In the genomic region with DNA sequence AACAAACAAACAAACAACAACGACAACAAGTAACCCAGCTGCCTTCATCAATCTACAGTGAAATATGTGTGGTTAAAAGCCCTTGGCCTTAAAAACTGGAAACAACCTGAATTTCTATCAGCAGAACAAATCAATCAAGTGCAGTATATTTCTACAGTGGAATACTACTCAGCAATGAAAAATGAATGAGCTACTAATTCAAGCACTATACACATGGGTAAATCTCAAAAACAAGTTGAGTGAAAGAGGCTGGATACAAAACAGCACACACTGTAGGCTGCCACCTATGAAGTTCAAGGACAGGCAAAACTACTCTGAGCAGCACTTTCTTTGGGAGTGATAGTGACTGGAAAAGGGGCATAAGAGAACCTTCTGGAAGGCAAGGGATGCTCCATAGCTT, we compare ENCODE assay signal across 2 cellular contexts.
TF ChIP-seq lines count a peak whose summit lies in the region.

No MANE protein-coding gene starts in this region.

TF ChIP-seq in K562, 482 proteins besides CTCF, POLR2A, EP300 and RAD21 (continued from another document):
- TF ChIP-seq SP2 (IDR thresholded peaks at IDR 0.05; ENCODE audit: extremely low read depth, low read depth, low read length, poor library complexity, severe bottlenecking) (no peak), SIRT6 (IDR thresholded peaks at IDR 0.05; ENCODE audit: low read depth, low read length) (no peak), RBM25 (IDR thresholded peaks at IDR 0.05; ENCODE audit: low read depth, low read length, severe bottlenecking) (peak; percentile 52)

TF ChIP-seq in HepG2, 621 proteins besides CTCF, POLR2A, EP300 and RAD21 (continued from another document):
- TF ChIP-seq, protein P1, sequence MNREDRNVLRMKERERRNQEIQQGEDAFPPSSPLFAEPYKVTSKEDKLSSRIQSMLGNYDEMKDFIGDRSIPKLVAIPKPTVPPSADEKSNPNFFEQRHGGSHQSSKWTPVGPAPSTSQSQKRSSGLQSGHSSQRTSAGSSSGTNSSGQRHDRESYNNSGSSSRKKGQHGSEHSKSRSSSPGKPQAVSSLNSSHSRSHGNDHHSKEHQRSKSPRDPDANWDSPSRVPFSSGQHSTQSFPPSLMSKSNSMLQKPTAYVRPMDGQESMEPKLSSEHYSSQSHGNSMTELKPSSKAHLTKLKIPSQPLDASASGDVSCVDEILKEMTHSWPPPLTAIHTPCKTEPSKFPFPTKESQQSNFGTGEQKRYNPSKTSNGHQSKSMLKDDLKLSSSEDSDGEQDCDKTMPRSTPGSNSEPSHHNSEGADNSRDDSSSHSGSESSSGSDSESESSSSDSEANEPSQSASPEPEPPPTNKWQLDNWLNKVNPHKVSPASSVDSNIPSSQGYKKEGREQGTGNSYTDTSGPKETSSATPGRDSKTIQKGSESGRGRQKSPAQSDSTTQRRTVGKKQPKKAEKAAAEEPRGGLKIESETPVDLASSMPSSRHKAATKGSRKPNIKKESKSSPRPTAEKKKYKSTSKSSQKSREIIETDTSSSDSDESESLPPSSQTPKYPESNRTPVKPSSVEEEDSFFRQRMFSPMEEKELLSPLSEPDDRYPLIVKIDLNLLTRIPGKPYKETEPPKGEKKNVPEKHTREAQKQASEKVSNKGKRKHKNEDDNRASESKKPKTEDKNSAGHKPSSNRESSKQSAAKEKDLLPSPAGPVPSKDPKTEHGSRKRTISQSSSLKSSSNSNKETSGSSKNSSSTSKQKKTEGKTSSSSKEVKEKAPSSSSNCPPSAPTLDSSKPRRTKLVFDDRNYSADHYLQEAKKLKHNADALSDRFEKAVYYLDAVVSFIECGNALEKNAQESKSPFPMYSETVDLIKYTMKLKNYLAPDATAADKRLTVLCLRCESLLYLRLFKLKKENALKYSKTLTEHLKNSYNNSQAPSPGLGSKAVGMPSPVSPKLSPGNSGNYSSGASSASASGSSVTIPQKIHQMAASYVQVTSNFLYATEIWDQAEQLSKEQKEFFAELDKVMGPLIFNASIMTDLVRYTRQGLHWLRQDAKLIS (CRISPR knock-in tag; IDR thresholded peaks at IDR 0.05) = no peak
- no peak for TF ChIP-seq ZNF879 (CRISPR knock-in tag; IDR thresholded peaks at IDR 0.05)
- no peak for TF ChIP-seq ZBTB1 (CRISPR knock-in tag; IDR thresholded peaks at IDR 0.05; ENCODE audit: borderline replicate concordance)
- TF ChIP-seq, protein P2, sequence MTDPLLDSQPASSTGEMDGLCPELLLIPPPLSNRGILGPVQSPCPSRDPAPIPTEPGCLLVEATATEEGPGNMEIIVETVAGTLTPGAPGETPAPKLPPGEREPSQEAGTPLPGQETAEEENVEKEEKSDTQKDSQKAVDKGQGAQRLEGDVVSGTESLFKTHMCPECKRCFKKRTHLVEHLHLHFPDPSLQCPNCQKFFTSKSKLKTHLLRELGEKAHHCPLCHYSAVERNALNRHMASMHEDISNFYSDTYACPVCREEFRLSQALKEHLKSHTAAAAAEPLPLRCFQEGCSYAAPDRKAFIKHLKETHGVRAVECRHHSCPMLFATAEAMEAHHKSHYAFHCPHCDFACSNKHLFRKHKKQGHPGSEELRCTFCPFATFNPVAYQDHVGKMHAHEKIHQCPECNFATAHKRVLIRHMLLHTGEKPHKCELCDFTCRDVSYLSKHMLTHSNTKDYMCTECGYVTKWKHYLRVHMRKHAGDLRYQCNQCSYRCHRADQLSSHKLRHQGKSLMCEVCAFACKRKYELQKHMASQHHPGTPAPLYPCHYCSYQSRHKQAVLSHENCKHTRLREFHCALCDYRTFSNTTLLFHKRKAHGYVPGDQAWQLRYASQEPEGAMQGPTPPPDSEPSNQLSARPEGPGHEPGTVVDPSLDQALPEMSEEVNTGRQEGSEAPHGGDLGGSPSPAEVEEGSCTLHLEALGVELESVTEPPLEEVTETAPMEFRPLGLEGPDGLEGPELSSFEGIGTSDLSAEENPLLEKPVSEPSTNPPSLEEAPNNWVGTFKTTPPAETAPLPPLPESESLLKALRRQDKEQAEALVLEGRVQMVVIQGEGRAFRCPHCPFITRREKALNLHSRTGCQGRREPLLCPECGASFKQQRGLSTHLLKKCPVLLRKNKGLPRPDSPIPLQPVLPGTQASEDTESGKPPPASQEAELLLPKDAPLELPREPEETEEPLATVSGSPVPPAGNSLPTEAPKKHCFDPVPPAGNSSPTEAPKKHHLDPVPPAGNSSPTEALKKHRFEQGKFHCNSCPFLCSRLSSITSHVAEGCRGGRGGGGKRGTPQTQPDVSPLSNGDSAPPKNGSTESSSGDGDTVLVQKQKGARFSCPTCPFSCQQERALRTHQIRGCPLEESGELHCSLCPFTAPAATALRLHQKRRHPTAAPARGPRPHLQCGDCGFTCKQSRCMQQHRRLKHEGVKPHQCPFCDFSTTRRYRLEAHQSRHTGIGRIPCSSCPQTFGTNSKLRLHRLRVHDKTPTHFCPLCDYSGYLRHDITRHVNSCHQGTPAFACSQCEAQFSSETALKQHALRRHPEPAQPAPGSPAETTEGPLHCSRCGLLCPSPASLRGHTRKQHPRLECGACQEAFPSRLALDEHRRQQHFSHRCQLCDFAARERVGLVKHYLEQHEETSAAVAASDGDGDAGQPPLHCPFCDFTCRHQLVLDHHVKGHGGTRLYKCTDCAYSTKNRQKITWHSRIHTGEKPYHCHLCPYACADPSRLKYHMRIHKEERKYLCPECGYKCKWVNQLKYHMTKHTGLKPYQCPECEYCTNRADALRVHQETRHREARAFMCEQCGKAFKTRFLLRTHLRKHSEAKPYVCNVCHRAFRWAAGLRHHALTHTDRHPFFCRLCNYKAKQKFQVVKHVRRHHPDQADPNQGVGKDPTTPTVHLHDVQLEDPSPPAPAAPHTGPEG (CRISPR knock-in tag; IDR thresholded peaks at IDR 0.05) = no peak
- TF ChIP-seq, protein P3, sequence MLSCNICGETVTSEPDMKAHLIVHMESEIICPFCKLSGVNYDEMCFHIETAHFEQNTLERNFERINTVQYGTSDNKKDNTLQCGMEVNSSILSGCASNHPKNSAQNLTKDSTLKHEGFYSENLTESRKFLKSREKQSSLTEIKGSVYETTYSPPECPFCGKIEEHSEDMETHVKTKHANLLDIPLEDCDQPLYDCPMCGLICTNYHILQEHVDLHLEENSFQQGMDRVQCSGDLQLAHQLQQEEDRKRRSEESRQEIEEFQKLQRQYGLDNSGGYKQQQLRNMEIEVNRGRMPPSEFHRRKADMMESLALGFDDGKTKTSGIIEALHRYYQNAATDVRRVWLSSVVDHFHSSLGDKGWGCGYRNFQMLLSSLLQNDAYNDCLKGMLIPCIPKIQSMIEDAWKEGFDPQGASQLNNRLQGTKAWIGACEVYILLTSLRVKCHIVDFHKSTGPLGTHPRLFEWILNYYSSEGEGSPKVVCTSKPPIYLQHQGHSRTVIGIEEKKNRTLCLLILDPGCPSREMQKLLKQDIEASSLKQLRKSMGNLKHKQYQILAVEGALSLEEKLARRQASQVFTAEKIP (CRISPR knock-in tag; IDR thresholded peaks at IDR 0.05; ENCODE audit: borderline replicate concordance) = no peak
- TF ChIP-seq, protein P4, sequence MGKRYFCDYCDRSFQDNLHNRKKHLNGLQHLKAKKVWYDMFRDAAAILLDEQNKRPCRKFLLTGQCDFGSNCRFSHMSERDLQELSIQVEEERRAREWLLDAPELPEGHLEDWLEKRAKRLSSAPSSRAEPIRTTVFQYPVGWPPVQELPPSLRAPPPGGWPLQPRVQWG (CRISPR knock-in tag; IDR thresholded peaks at IDR 0.05; ENCODE audit: borderline replicate concordance, low read depth) = no peak
- TF ChIP-seq, protein P5, sequence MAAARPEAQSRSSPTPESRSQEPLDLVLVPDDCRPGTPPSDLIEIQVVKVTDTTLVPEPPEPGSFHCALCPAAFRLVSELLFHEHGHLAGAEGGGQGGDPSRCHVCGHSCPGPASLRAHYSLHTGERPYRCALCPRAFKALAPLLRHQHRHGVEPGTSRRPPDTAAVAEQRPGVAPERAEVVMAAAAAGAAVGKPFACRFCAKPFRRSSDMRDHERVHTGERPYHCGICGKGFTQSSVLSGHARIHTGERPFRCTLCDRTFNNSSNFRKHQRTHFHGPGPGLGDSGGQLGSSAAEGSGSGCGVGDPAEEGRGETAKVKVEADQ (CRISPR knock-in tag; IDR thresholded peaks at IDR 0.05; ENCODE audit: borderline replicate concordance) = no peak
- TF ChIP-seq MIER2 (CRISPR knock-in tag; IDR thresholded peaks at IDR 0.05) = no peak
- no peak for TF ChIP-seq ARNT2 (CRISPR knock-in tag; IDR thresholded peaks at IDR 0.05; ENCODE audit: low read depth)
- no peak for TF ChIP-seq ZNF891 (CRISPR knock-in tag; IDR thresholded peaks at IDR 0.05)
- no peak for TF ChIP-seq RFX1 (IDR thresholded peaks at IDR 0.05)
- no peak for TF ChIP-seq KDM5B (CRISPR knock-in tag; IDR thresholded peaks at IDR 0.05; ENCODE audit: borderline replicate concordance)
- no peak for TF ChIP-seq ZNF225 (CRISPR knock-in tag; IDR thresholded peaks at IDR 0.05)
- TF ChIP-seq, protein P6, sequence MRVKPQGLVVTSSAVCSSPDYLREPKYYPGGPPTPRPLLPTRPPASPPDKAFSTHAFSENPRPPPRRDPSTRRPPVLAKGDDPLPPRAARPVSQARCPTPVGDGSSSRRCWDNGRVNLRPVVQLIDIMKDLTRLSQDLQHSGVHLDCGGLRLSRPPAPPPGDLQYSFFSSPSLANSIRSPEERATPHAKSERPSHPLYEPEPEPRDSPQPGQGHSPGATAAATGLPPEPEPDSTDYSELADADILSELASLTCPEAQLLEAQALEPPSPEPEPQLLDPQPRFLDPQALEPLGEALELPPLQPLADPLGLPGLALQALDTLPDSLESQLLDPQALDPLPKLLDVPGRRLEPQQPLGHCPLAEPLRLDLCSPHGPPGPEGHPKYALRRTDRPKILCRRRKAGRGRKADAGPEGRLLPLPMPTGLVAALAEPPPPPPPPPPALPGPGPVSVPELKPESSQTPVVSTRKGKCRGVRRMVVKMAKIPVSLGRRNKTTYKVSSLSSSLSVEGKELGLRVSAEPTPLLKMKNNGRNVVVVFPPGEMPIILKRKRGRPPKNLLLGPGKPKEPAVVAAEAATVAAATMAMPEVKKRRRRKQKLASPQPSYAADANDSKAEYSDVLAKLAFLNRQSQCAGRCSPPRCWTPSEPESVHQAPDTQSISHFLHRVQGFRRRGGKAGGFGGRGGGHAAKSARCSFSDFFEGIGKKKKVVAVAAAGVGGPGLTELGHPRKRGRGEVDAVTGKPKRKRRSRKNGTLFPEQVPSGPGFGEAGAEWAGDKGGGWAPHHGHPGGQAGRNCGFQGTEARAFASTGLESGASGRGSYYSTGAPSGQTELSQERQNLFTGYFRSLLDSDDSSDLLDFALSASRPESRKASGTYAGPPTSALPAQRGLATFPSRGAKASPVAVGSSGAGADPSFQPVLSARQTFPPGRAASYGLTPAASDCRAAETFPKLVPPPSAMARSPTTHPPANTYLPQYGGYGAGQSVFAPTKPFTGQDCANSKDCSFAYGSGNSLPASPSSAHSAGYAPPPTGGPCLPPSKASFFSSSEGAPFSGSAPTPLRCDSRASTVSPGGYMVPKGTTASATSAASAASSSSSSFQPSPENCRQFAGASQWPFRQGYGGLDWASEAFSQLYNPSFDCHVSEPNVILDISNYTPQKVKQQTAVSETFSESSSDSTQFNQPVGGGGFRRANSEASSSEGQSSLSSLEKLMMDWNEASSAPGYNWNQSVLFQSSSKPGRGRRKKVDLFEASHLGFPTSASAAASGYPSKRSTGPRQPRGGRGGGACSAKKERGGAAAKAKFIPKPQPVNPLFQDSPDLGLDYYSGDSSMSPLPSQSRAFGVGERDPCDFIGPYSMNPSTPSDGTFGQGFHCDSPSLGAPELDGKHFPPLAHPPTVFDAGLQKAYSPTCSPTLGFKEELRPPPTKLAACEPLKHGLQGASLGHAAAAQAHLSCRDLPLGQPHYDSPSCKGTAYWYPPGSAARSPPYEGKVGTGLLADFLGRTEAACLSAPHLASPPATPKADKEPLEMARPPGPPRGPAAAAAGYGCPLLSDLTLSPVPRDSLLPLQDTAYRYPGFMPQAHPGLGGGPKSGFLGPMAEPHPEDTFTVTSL (CRISPR knock-in tag; IDR thresholded peaks at IDR 0.05; ENCODE audit: borderline replicate concordance) = no peak
- TF ChIP-seq, protein P7, sequence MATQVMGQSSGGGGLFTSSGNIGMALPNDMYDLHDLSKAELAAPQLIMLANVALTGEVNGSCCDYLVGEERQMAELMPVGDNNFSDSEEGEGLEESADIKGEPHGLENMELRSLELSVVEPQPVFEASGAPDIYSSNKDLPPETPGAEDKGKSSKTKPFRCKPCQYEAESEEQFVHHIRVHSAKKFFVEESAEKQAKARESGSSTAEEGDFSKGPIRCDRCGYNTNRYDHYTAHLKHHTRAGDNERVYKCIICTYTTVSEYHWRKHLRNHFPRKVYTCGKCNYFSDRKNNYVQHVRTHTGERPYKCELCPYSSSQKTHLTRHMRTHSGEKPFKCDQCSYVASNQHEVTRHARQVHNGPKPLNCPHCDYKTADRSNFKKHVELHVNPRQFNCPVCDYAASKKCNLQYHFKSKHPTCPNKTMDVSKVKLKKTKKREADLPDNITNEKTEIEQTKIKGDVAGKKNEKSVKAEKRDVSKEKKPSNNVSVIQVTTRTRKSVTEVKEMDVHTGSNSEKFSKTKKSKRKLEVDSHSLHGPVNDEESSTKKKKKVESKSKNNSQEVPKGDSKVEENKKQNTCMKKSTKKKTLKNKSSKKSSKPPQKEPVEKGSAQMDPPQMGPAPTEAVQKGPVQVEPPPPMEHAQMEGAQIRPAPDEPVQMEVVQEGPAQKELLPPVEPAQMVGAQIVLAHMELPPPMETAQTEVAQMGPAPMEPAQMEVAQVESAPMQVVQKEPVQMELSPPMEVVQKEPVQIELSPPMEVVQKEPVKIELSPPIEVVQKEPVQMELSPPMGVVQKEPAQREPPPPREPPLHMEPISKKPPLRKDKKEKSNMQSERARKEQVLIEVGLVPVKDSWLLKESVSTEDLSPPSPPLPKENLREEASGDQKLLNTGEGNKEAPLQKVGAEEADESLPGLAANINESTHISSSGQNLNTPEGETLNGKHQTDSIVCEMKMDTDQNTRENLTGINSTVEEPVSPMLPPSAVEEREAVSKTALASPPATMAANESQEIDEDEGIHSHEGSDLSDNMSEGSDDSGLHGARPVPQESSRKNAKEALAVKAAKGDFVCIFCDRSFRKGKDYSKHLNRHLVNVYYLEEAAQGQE (IDR thresholded peaks at IDR 0.05; ENCODE audit: borderline replicate concordance in 1 of 2, low read depth in 1 of 2, low read length in 2 of 2) = no peak
